In the genomic region with DNA sequence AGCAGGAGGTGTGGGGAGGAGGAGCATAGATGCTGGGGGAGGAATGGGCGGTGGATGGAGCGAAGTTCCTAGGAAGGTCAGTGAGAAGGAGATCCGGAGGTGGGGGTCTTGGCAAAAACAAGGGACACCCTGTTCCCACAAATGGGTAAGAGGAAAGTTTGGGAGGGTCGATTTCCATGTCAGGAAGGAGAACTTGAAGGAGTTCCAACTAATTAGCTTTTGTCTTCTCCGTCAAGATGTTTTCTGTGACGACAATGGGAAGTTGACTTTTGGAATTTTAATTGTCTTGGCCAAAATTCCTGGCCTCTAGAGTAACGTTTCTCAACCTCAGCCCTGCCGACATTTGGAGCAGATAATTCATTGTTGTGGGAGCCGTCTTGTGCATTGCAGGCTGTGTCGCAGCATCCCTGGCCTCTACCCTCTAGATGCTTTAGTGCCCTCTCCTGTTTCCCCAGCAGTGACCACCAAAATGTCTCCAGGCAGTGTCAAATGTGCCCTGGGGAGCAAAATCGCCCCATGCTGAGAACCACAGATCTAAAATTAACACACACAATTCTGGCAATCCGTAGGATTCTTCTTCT, we compare ENCODE assay signal across 10 cellular contexts.
DNase-seq lines count a peak whose midpoint lies in the region; ATAC-seq, FAIRE-seq and TF ChIP-seq lines count a peak whose summit lies in the region.
"Had no signal": no experiment of that assay in that cellular context is flagged by ENCODE, and none has a peak within 500 bp of the region (broad histone marks: within the 10 kb centered on the region; RNA-seq: fewer than 3 reads in every experiment).

No MANE protein-coding gene starts in this region.

- no peaks in the 10 kb centered on the region for H3K36me3 Mint-ChIP-seq in CD4-positive, alpha-beta T cell (ENCODE audit: low read depth)

- no peaks in the 10 kb centered on the region for H3K9me3 ChIP-seq in CD4-positive, alpha-beta T cell (ENCODE audit: control insufficient read depth, low read length)
- H3K9me3 ChIP-seq in endothelial cell of umbilical vein (replicated peaks; ENCODE audit: control insufficient read depth, insufficient read depth, low read length) (no peaks in the 10 kb centered on the region), osteoblast (ENCODE audit: low read depth, low read length) (no peaks in the 10 kb centered on the region)

- dilution Hi-C loops in endothelial cell of umbilical vein (cut with MboI; ENCODE audit: extremely low pct_ligation_motif_present, low sequenced_read_pairs) = no loop called here

- H3K27me3 Mint-ChIP-seq in CD4-positive, alpha-beta T cell = no peaks in the 10 kb centered on the region

- intact Hi-C loops in CD4-positive, alpha-beta T cell (cut with DNase I, micrococcal nuclease) = loop anchor here in 1 of 2 experiments (1.0 to 10.0 kb wide), 2 partner anchors 49 to 88 kb away; no protein-coding TSS in a partner anchor
- intact Hi-C loops in endothelial cell of umbilical vein (cut with micrococcal nuclease) = loop anchor here (2.0 kb wide), 2 partner anchors 33 to 129 kb away; no protein-coding TSS in a partner anchor

- H4K20me1 ChIP-seq in endothelial cell of umbilical vein (replicated peaks; ENCODE audit: control insufficient read depth, extremely low read depth, insufficient read depth, low read length) (no peaks in the 10 kb centered on the region), osteoblast (ENCODE audit: insufficient read depth, low read length) (no peaks in the 10 kb centered on the region)

- POLR2A ChIA-PET in CD4-positive, alpha-beta T cell (lab: Charles Lee) = interaction anchor here (1.4 to 8.2 kb wide), 10 partner anchors 11 to 99 kb away, joined by 3 to 122 read pairs (median 17); a partner anchor contains a TSS
- POLR2A ChIA-PET in endothelial cell of umbilical vein (lab: Charles Lee) = no interaction called here

- H3K4me2 ChIP-seq in endothelial cell of umbilical vein (ENCODE audit: insufficient read depth, low read length) (no peak overlapping the region), osteoblast (ENCODE audit: insufficient read depth, low read length) (peak overlapping the region; percentile 55)

- H3K4me1 ChIP-seq in endothelial cell of umbilical vein (ENCODE audit: control insufficient read depth, extremely low read depth, insufficient read depth, low read length) (peaks cover 6% of the 10 kb centered on the region), osteoblast (ENCODE audit: insufficient read depth, low read length) (peaks cover 36% of the 10 kb centered on the region)

- no peak for TF ChIP-seq POLR2A in endothelial cell of umbilical vein (IDR thresholded peaks at IDR 0.05; ENCODE audit: low read depth, low read length)

- H3K27me3 ChIP-seq in CD4-positive, alpha-beta T cell (ENCODE audit: control insufficient read depth, insufficient read depth, low read length) = no peaks in the 10 kb centered on the region
- H3K27me3 ChIP-seq in endothelial cell of umbilical vein (ENCODE audit: control insufficient read depth in 2 of 2, insufficient read depth in 2 of 2, low read length in 2 of 2) (peaks cover 0 to 2% of the 10 kb centered on the region in 2 experiments), osteoblast (ENCODE audit: insufficient read depth, low read length) (no peaks in the 10 kb centered on the region)
- H3K27me3 ChIP-seq: cardiac muscle cell had no signal

- peak overlapping the region; percentile 96 for H3K27ac Mint-ChIP-seq in CD4-positive, alpha-beta T cell

- H3K4me1 Mint-ChIP-seq in CD4-positive, alpha-beta T cell (ENCODE audit: low read depth) = peaks cover 66% of the 10 kb centered on the region

- no peaks in the 10 kb centered on the region for H3K36me3 ChIP-seq in endothelial cell of umbilical vein (ENCODE audit: control insufficient read depth in 2 of 2, extremely low read depth in 1 of 2, insufficient read depth in 2 of 2, low read length in 2 of 2)
- H3K36me3 ChIP-seq in osteoblast (ENCODE audit: insufficient read depth, low read length) = no peaks in the 10 kb centered on the region
- H3K36me3 ChIP-seq: cardiac muscle cell had no signal

- H2AFZ ChIP-seq in endothelial cell of umbilical vein (ENCODE audit: low read depth, low read length) (no peak overlapping the region), osteoblast (ENCODE audit: low read length) (peak overlapping the region; percentile 55)

- TF ChIP-seq CTCF in CD4-positive, alpha-beta T cell (IDR thresholded peaks at IDR 0.05) = no peak
- no peak for TF ChIP-seq CTCF in endothelial cell of umbilical vein (IDR thresholded peaks at IDR 0.05; ENCODE audit: extremely low read depth in 1 of 2, insufficient read depth in 1 of 2, low read depth in 1 of 2, low read length in 2 of 2)
- peak; percentile 26 for TF ChIP-seq CTCF in osteoblast (IDR thresholded peaks at IDR 0.05; ENCODE audit: extremely low read depth, low read depth, low read length)

- H3K4me3 ChIP-seq in endothelial cell of umbilical vein (replicated peaks in 1 of 3; ENCODE audit: insufficient read depth in 1 of 3, low read depth in 1 of 3, low read length in 3 of 3) (no peak overlapping the region), osteoblast (ENCODE audit: insufficient read depth, low read length) (peak overlapping the region; percentile 16)
- H3K4me3 ChIP-seq: cardiac muscle cell, SK-N-MC had no signal

- BruUV-seq in endothelial cell of umbilical vein (replicated peaks; lab: Mats Ljungman, UMichigan) = no TSS peak

- CTCF ChIA-PET in CD4-positive, alpha-beta T cell (lab: Charles Lee) = interaction anchor here (1.6 to 9.2 kb wide), 10 partner anchors 11 to 110 kb away, joined by 4 to 187 read pairs (median 28); a partner anchor contains a TSS
- CTCF ChIA-PET in endothelial cell of umbilical vein (lab: Charles Lee) = interaction anchor here (1.1 to 8.7 kb wide), 5 partner anchors 10 to 98 kb away, joined by 4 to 295 read pairs (median 14); a partner anchor contains a TSS

- H3K4me3 Mint-ChIP-seq in CD4-positive, alpha-beta T cell = peak overlapping the region; percentile 43

- H3K27ac ChIP-seq in CD4-positive, alpha-beta T cell (ENCODE audit: low read depth, low read length) = peak overlapping the region; percentile 73
- no peak overlapping the region for H3K27ac ChIP-seq in endothelial cell of umbilical vein (ENCODE audit: insufficient read depth, low read depth, low read length)
- H3K27ac ChIP-seq in osteoblast (ENCODE audit: low read depth, low read length) = peak overlapping the region; percentile 84
- H3K27ac ChIP-seq: cardiac muscle cell, SK-N-MC had no signal

- H3K9me3 Mint-ChIP-seq in CD4-positive, alpha-beta T cell = no peaks in the 10 kb centered on the region

- no peak for ATAC-seq in CD4-positive, alpha-beta T cell (ENCODE audit: poor library complexity)
- no peak for ATAC-seq in HG02763 (IDR thresholded peaks at IDR 0.05; ENCODE audit: unreplicated experiment)

- no peak for DNase-seq in CD4-positive, alpha-beta T cell
- DNase-seq in endothelial cell of umbilical vein (ENCODE audit: low read depth, low spot score) = peak; percentile 20
- no peak for DNase-seq in osteoblast (ENCODE audit: insufficient read length, low spot score, missing footprints)
- no peak for DNase-seq in effector CD4-positive, alpha-beta T cell
- DNase-seq in stimulated activated CD4-positive, alpha-beta T cell treated with anti-CD3 and anti-CD28 coated beads, Interleukin-2, amount 100 ng/mL, for 48 hours = no peak
- no peak for DNase-seq in KG1 (lab: John Stamatoyannopoulos, UW)

- FAIRE-seq in endothelial cell of umbilical vein (lab: Jason Lieb, UNC) = no peak

- H3K9me1 ChIP-seq in endothelial cell of umbilical vein (replicated peaks; ENCODE audit: control insufficient read depth, extremely low read depth, insufficient read depth, low read length) = no peaks in the 10 kb centered on the region

- H3K79me2 ChIP-seq in endothelial cell of umbilical vein (ENCODE audit: control insufficient read depth, insufficient read depth, low read length) = no peaks in the 10 kb centered on the region
- peaks cover 14% of the 10 kb centered on the region for H3K79me2 ChIP-seq in osteoblast (ENCODE audit: insufficient read depth, low read length)

- H3K9ac ChIP-seq in endothelial cell of umbilical vein (replicated peaks; ENCODE audit: extremely low read depth, insufficient read depth, low read length) = no peak overlapping the region

TF ChIP-seq in PFSK-1, 5 proteins besides CTCF, POLR2A, EP300 and RAD21 (continues in another document):
- no peak for TF ChIP-seq POLR2AphosphoS5 (IDR thresholded peaks at IDR 0.05; ENCODE audit: low read depth, low read length)
- TF ChIP-seq SIN3A (IDR thresholded peaks at IDR 0.05; ENCODE audit: borderline replicate concordance, insufficient read depth, low read length) = 0 out of 2 replicates have a peak, but pooled peaks have one; percentile 54
- no peak for TF ChIP-seq FOXP2 (optimal IDR thresholded peaks at IDR 0.05; ENCODE audit: borderline replicate concordance, extremely low read depth, extremely low read length, insufficient read depth)
- peak; percentile 14; the same call in 1 of the 2 replicates for TF ChIP-seq TAF1 (IDR thresholded peaks at IDR 0.05; ENCODE audit: borderline replicate concordance, insufficient read depth, low read length)

TF ChIP-seq in endothelial cell of umbilical vein, 7 proteins besides CTCF, POLR2A, EP300 and RAD21:
- TF ChIP-seq JUN (IDR thresholded peaks at IDR 0.05; ENCODE audit: borderline replicate concordance, insufficient read depth, insufficient read length, low read depth) (no peak), EZH2 (IDR thresholded peaks at IDR 0.05; ENCODE audit: borderline replicate concordance, low read depth, low read length, severe bottlenecking) (no peak), GATA2 (IDR thresholded peaks at IDR 0.05; ENCODE audit: insufficient read depth, insufficient read length, low read depth, low read length) (no peak), POLR2AphosphoS5 (IDR thresholded peaks at IDR 0.05; ENCODE audit: insufficient read depth, low read depth, low read length) (no peak), FOS (IDR thresholded peaks at IDR 0.05; ENCODE audit: borderline replicate concordance, insufficient read depth, low read length) (no peak), MYC (IDR thresholded peaks at IDR 0.05; ENCODE audit: low read depth, low read length) (no peak)
- TF ChIP-seq, protein P1, sequence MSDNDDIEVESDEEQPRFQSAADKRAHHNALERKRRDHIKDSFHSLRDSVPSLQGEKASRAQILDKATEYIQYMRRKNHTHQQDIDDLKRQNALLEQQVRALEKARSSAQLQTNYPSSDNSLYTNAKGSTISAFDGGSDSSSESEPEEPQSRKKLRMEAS (IDR thresholded peaks at IDR 0.05; ENCODE audit: insufficient read depth, insufficient read length) = no peak
